ENCODE assay signal across 18 cellular contexts in genomic region chr6:135870722-135871121, GRCh38. TPM values are rescaled to one million over a fixed set of nuclear protein-coding genes. Genes with fewer than 3 reads are reported as not detected.
DNase-seq lines count a peak whose midpoint lies in the region; ATAC-seq and FAIRE-seq lines count a peak whose summit lies in the region.
"Had no signal": no experiment of that assay in that cellular context is flagged by ENCODE, and none has a peak within 500 bp of the region (broad histone marks: within the 10 kb centered on the region; RNA-seq: fewer than 3 reads in every experiment).

No MANE protein-coding gene starts in this region.

- peak overlapping the region; percentile 32; the same call in 1 of the 2 replicates for H3K9ac ChIP-seq in GM23248

- peaks cover 17% of the 10 kb centered on the region for H3F3A ChIP-seq in GM23248 (ENCODE audit: insufficient read depth)

- H3K9me2 ChIP-seq in GM23248 (ENCODE audit: insufficient read depth): no peaks in the 10 kb centered on the region

- no peak for ATAC-seq in naive thymus-derived CD4-positive, alpha-beta T cell
- ATAC-seq in HG03521 (IDR thresholded peaks at IDR 0.05; ENCODE audit: unreplicated experiment) (no peak), aorta (ENCODE audit: low FRiP score) (no peak), GM19023 (IDR thresholded peaks at IDR 0.05; ENCODE audit: unreplicated experiment) (no peak)

- H3K4me1 ChIP-seq in GM23248 (ENCODE audit: insufficient read depth) (peaks cover 28% of the 10 kb centered on the region), aorta (ENCODE audit: control insufficient read depth in 1 of 2, insufficient read depth in 2 of 2, low read length in 2 of 2) (no peaks in the 10 kb centered on the region)
- no peaks in the 10 kb centered on the region for H3K4me1 ChIP-seq in naive thymus-derived CD4-positive, alpha-beta T cell (ENCODE audit: control insufficient read depth in 2 of 2, insufficient read depth in 2 of 2, low read length in 2 of 2)

- peak; percentile 77 for DNase-seq in GM23248
- DNase-seq in RKO (ENCODE audit: low spot score): peak; percentile 7
- DNase-seq in epithelial cell of prostate (ENCODE audit: low read depth, low spot score): no peak
- no peak for DNase-seq in naive thymus-derived CD4-positive, alpha-beta T cell
- no peak for DNase-seq in aorta
- no peak for DNase-seq in urothelium cell line (ENCODE audit: low spot score)
- DNase-seq: activated CD4-positive, alpha-beta memory T cell treated with anti-CD3 and anti-CD28 coated beads, Interleukin-2, amount 10 ng/mL, durations not matched to agents 7 days and 5 days; activated T-cell treated with anti-CD3 and anti-CD28 coated beads, Interleukin-2, amount 50 U/mL, for 72 hours; DMS79; NCI-H187 treated with DMSO at 0.1 percent for 48 hours; NCI-H524 treated with DMSO at 0.1 percent for 48 hours; occipital lobe; OCI-M1 had no signal

- H3K27me3 ChIP-seq in GM23248 (replicated peaks; ENCODE audit: insufficient read depth) (no peaks in the 10 kb centered on the region), aorta (ENCODE audit: control insufficient read depth in 1 of 2, insufficient read depth in 2 of 2, low read length in 1 of 2) (no peaks in the 10 kb centered on the region)
- H3K27me3 ChIP-seq in naive thymus-derived CD4-positive, alpha-beta T cell (ENCODE audit: control insufficient read depth in 2 of 2, insufficient read depth in 2 of 2, low read length in 2 of 2): no peaks in the 10 kb centered on the region
- H3K27me3 ChIP-seq: tibial nerve had no signal

- H3K27ac Mint-ChIP-seq in naive thymus-derived CD4-positive, alpha-beta T cell: peak overlapping the region in 7 of 9 donors; percentile 5 to 57 (median 35)
- H3K27ac Mint-ChIP-seq: activated CD4-positive, alpha-beta memory T cell treated with anti-CD3 and anti-CD28 coated beads, Interleukin-2, amount 10 ng/mL, durations not matched to agents 7 days and 5 days; activated T-cell treated with anti-CD3 and anti-CD28 coated beads, Interleukin-2, amount 50 U/mL, for 72 hours had no signal

- no peaks in the 10 kb centered on the region for H3K27me3 Mint-ChIP-seq in naive thymus-derived CD4-positive, alpha-beta T cell
- H3K27me3 Mint-ChIP-seq: activated CD4-positive, alpha-beta memory T cell treated with anti-CD3 and anti-CD28 coated beads, Interleukin-2, amount 10 ng/mL, durations not matched to agents 7 days and 5 days had no signal

- H3K9me3 Mint-ChIP-seq in naive thymus-derived CD4-positive, alpha-beta T cell: peaks cover 0 to 3% (median 0%) of the 10 kb centered on the region in 11 donors
- H3K9me3 Mint-ChIP-seq: activated CD4-positive, alpha-beta memory T cell treated with anti-CD3 and anti-CD28 coated beads, Interleukin-2, amount 10 ng/mL, durations not matched to agents 7 days and 5 days; activated T-cell treated with anti-CD3 and anti-CD28 coated beads, Interleukin-2, amount 50 U/mL, for 72 hours had no signal

- intact Hi-C loops in naive thymus-derived CD4-positive, alpha-beta T cell (cut with micrococcal nuclease): loop anchor here (5.0 kb wide), 2 partner anchors 37 to 42 kb away; no protein-coding TSS in a partner anchor
- intact Hi-C loops in aorta (cut with DNase I): no loop called here

- peaks cover 3 to 32% (median 19%) of the 10 kb centered on the region in 7 donors for H3K4me1 Mint-ChIP-seq in naive thymus-derived CD4-positive, alpha-beta T cell

- POLR2A ChIA-PET in naive thymus-derived CD4-positive, alpha-beta T cell (lab: Charles Lee): interaction anchor here (1.4 kb wide), 2 partner anchors 15 to 18 kb away, joined by 3 read pairs; no protein-coding TSS in a partner anchor

- no peak for FAIRE-seq in urothelium cell line (lab: Jason Lieb, UNC)
- FAIRE-seq: frontal cortex had no signal

- peaks cover 0 to 24% (median 0%) of the 10 kb centered on the region in 5 donors for H3K36me3 Mint-ChIP-seq in naive thymus-derived CD4-positive, alpha-beta T cell

- no peaks in the 10 kb centered on the region for H3K79me2 ChIP-seq in GM23248 (ENCODE audit: insufficient read depth)

- H3K36me3 ChIP-seq in GM23248 (ENCODE audit: low read depth) (no peaks in the 10 kb centered on the region), aorta (ENCODE audit: control insufficient read depth in 1 of 2, insufficient read depth in 2 of 2, low read length in 1 of 2) (no peaks in the 10 kb centered on the region)
- no peaks in the 10 kb centered on the region for H3K36me3 ChIP-seq in naive thymus-derived CD4-positive, alpha-beta T cell (ENCODE audit: control insufficient read depth in 2 of 3, insufficient read depth in 3 of 3, low read length in 3 of 3)
- H3K36me3 ChIP-seq: tibial nerve had no signal

- H3K27ac ChIP-seq in GM23248 (peak overlapping the region; percentile 85), epithelial cell of prostate (peak overlapping the region; percentile 25), aorta (ENCODE audit: low read depth in 1 of 2, low read length in 2 of 2) (no peak overlapping the region)
- H3K27ac ChIP-seq in naive thymus-derived CD4-positive, alpha-beta T cell (ENCODE audit: low read depth, low read length): no peak overlapping the region

- H2AFZ ChIP-seq in GM23248: peak overlapping the region; percentile 57

- peak overlapping the region; percentile 74 for H3K4me2 ChIP-seq in GM23248 (ENCODE audit: unreplicated experiment)

- no peak overlapping the region for H3K4me3 Mint-ChIP-seq in naive thymus-derived CD4-positive, alpha-beta T cell
- H3K4me3 Mint-ChIP-seq: activated CD4-positive, alpha-beta memory T cell treated with anti-CD3 and anti-CD28 coated beads, Interleukin-2, amount 10 ng/mL, durations not matched to agents 7 days and 5 days; activated T-cell treated with anti-CD3 and anti-CD28 coated beads, Interleukin-2, amount 50 U/mL, for 72 hours had no signal

- CTCF ChIA-PET in naive thymus-derived CD4-positive, alpha-beta T cell (lab: Charles Lee): no interaction called here

- WGBS in GM23248 (ENCODE audit: low coverage in 1 of 2, low lambda C conversion rate in 2 of 2, missing lambda C conversion rate in 2 of 2), 2 experiments: 25 to 30% methylated on average over 2 of the region's 2 CpGs
- WGBS in aorta, 2 donors: 86 to 89% methylated on average over 2 of the region's 2 CpGs

- H3K9me3 ChIP-seq in GM23248 (ENCODE audit: low read depth) (no peaks in the 10 kb centered on the region), aorta (ENCODE audit: control insufficient read depth, low read length) (no peaks in the 10 kb centered on the region)
- H3K9me3 ChIP-seq in naive thymus-derived CD4-positive, alpha-beta T cell (ENCODE audit: control insufficient read depth in 2 of 3, low read length in 3 of 3): no peaks in the 10 kb centered on the region
- H3K9me3 ChIP-seq: tibial nerve had no signal

- in situ Hi-C loops in GM23248 (cut with MboI): no loop called here

- H3K4me3 ChIP-seq in GM23248 (no peak overlapping the region), aorta (ENCODE audit: low read length in 2 of 2) (no peak overlapping the region)
- no peak overlapping the region for H3K4me3 ChIP-seq in naive thymus-derived CD4-positive, alpha-beta T cell (ENCODE audit: low read length)
- H3K4me3 ChIP-seq: tibial nerve had no signal

- H4K20me1 ChIP-seq in GM23248 (ENCODE audit: insufficient read depth): no peaks in the 10 kb centered on the region

RNA-seq across cellular contexts. Expression of gene PDE7B, which starts 19.2 kb away (rescaled TPM):
- total RNA-seq in GM23248 (2014; rRNA removed; shearing (Covaris generic)): 5.7 and 6.8 TPM in 2 replicates
- polyA plus RNA-seq in GM23248 (2016; fragmentation: Nextera tagmentation; extraction: Ambion mirVana): 2.7 and 3.1 TPM in 2 replicates
- 10 to 100 TPM in 1 of 5 experiments, 1 to 10 TPM in 2, under 1 TPM in 2; 0.37 to 18.7 (median 1.7) TPM for total RNA-seq in naive thymus-derived CD4-positive, alpha-beta T cell
- under 1 TPM; 0.75 to 0.83 TPM for polyA plus RNA-seq in naive thymus-derived CD4-positive, alpha-beta T cell
- total RNA-seq in aorta: 1 to 10 TPM; 5.5 to 6.9 TPM
- 1 to 10 TPM; 1.0 to 2.0 TPM for polyA plus RNA-seq in aorta
- total RNA-seq: HT-29 had no signal

Comparison
In these comparisons a context has a peak if more than half of its experiments do, and no peak if none do; other contexts are left out.
1. DNase-seq: peak in GM23248 (single experiment) and RKO (single experiment); none in epithelial cell of prostate (single experiment), naive thymus-derived CD4-positive, alpha-beta T cell (0 of 9), aorta (0 of 2) and urothelium cell line (single experiment).
2. H3K27ac ChIP-seq: peak in GM23248 (single experiment) and epithelial cell of prostate (single experiment); none in naive thymus-derived CD4-positive, alpha-beta T cell (single experiment) and aorta (0 of 2).
3. intact Hi-C loops: an anchor here in naive thymus-derived CD4-positive, alpha-beta T cell (5.0 kb wide); none called in aorta.